In genomic region chr1:80706526-80706925, GRCh38 we compare ENCODE assay signal across 28 cellular contexts.
"Had no signal": no experiment of that assay in that cellular context is flagged by ENCODE, and none has a peak within 500 bp of the region (broad histone marks: within the 10 kb centered on the region; RNA-seq: fewer than 3 reads in every experiment).

No MANE protein-coding gene starts in this region.

- H3K4me1 Mint-ChIP-seq: stimulated activated effector memory CD8-positive, alpha-beta T cell treated with anti-CD3 and anti-CD28 coated beads, Interleukin-12 subunit alpha, Interleukin-12 subunit beta, amount 100 ng/mL, for 72 hours; stimulated activated memory B cell treated with anti-CD40 and anti-IgM and Interleukin-4, amounts not matched to agents 10 μg/mL and 1 μg/mL and 100 μg/mL, for 72 hours; stimulated activated naive B cell treated with anti-CD40 and anti-IgM and Interleukin-4, amounts not matched to agents 10 μg/mL and 1 μg/mL and 100 μg/mL, for 72 hours; stimulated activated naive CD8-positive, alpha-beta T cell treated with anti-CD3 and anti-CD28 coated beads, Interleukin-15, amount 100 ng/mL, for 72 hours had no signal

- H3K4me3 Mint-ChIP-seq: stimulated activated effector memory CD8-positive, alpha-beta T cell treated with anti-CD3 and anti-CD28 coated beads, Interleukin-12 subunit alpha, Interleukin-12 subunit beta, amount 100 ng/mL, for 72 hours; stimulated activated memory B cell treated with anti-CD40 and anti-IgM and Interleukin-4, amounts not matched to agents 10 μg/mL and 1 μg/mL and 100 μg/mL, for 72 hours; stimulated activated naive B cell treated with anti-CD40 and anti-IgM and Interleukin-4, amounts not matched to agents 10 μg/mL and 1 μg/mL and 100 μg/mL, for 72 hours; stimulated activated naive CD8-positive, alpha-beta T cell treated with anti-CD3 and anti-CD28 coated beads, Interleukin-15, amount 100 ng/mL, for 72 hours; stimulated activated naive CD8-positive, alpha-beta T cell treated with anti-CD3 and anti-CD28 coated beads, Interleukin-15, Interleukin-2, amounts not matched to agents 100 ng/mL and 50 ng/mL, for 24 hours; type B pancreatic cell had no signal

- H3K4me1 ChIP-seq: stomach, suprapubic skin, testis, thyroid gland, tibial artery, tibial nerve, transverse colon, upper lobe of left lung, upper lobe of right lung, uterus, vagina had no signal

- H3K27me3 ChIP-seq: stomach, suprapubic skin, testis, thyroid gland, tibial artery, tibial nerve, transverse colon, upper lobe of left lung, upper lobe of right lung, uterus, vagina had no signal

- H3K9me3 ChIP-seq: stomach, suprapubic skin, testis, thoracic aorta, thyroid gland, tibial artery, tibial nerve, transverse colon, upper lobe of left lung, upper lobe of right lung, uterus, vagina had no signal

- H3K36me3 Mint-ChIP-seq: stimulated activated effector memory CD8-positive, alpha-beta T cell treated with anti-CD3 and anti-CD28 coated beads, Interleukin-12 subunit alpha, Interleukin-12 subunit beta, amount 100 ng/mL, for 72 hours; stimulated activated memory B cell treated with anti-CD40 and anti-IgM and Interleukin-4, amounts not matched to agents 10 μg/mL and 1 μg/mL and 100 μg/mL, for 72 hours; stimulated activated naive B cell treated with anti-CD40 and anti-IgM and Interleukin-4, amounts not matched to agents 10 μg/mL and 1 μg/mL and 100 μg/mL, for 72 hours; type B pancreatic cell had no signal

- H3K4me3 ChIP-seq: stomach, suprapubic skin, testis, thoracic aorta, thyroid gland, tibial artery, tibial nerve, transverse colon, upper lobe of left lung, upper lobe of right lung, uterus, vagina had no signal

- H3K27me3 Mint-ChIP-seq: stimulated activated memory B cell treated with anti-CD40 and anti-IgM and Interleukin-4, amounts not matched to agents 10 μg/mL and 1 μg/mL and 100 μg/mL, for 72 hours; stimulated activated naive B cell treated with anti-CD40 and anti-IgM and Interleukin-4, amounts not matched to agents 10 μg/mL and 1 μg/mL and 100 μg/mL, for 72 hours; stimulated activated naive CD8-positive, alpha-beta T cell treated with anti-CD3 and anti-CD28 coated beads, Interleukin-15, amount 100 ng/mL, for 72 hours; stimulated activated naive CD8-positive, alpha-beta T cell treated with anti-CD3 and anti-CD28 coated beads, Interleukin-15, Interleukin-2, amounts not matched to agents 100 ng/mL and 50 ng/mL, for 24 hours; type B pancreatic cell had no signal

- H3K36me3 ChIP-seq: stomach, suprapubic skin, thoracic aorta, thyroid gland, tibial artery, tibial nerve, transverse colon, upper lobe of left lung, upper lobe of right lung, uterus, vagina had no signal

- H3K27ac ChIP-seq: stomach, suprapubic skin, testis, thoracic aorta, thyroid gland, tibial artery, tibial nerve, transverse colon, upper lobe of left lung, upper lobe of right lung, uterus, vagina had no signal

- H3K9me3 Mint-ChIP-seq: stimulated activated memory B cell treated with anti-CD40 and anti-IgM and Interleukin-4, amounts not matched to agents 10 μg/mL and 1 μg/mL and 100 μg/mL, for 72 hours; type B pancreatic cell had no signal

- H3K27ac Mint-ChIP-seq: stimulated activated effector memory CD8-positive, alpha-beta T cell treated with anti-CD3 and anti-CD28 coated beads, Interleukin-12 subunit alpha, Interleukin-12 subunit beta, amount 100 ng/mL, for 72 hours; stimulated activated memory B cell treated with anti-CD40 and anti-IgM and Interleukin-4, amounts not matched to agents 10 μg/mL and 1 μg/mL and 100 μg/mL, for 72 hours; stimulated activated naive B cell treated with anti-CD40 and anti-IgM and Interleukin-4, amounts not matched to agents 10 μg/mL and 1 μg/mL and 100 μg/mL, for 72 hours; stimulated activated naive CD8-positive, alpha-beta T cell treated with anti-CD3 and anti-CD28 coated beads, Interleukin-15, amount 100 ng/mL, for 72 hours; stimulated activated naive CD8-positive, alpha-beta T cell treated with anti-CD3 and anti-CD28 coated beads, Interleukin-15, Interleukin-2, amounts not matched to agents 100 ng/mL and 50 ng/mL, for 24 hours; type B pancreatic cell had no signal

- DNase-seq: stimulated activated CD4-positive, alpha-beta T cell treated with anti-CD3 and anti-CD28 coated beads, Interleukin-2, amount 100 ng/mL, for 48 hours; stimulated activated CD4-positive, alpha-beta T cell treated with anti-CD3 and anti-CD28 coated beads, Interleukin-4, amount 100 ng/mL, for 1 hour; stimulated activated CD4-positive, alpha-beta T cell treated with anti-CD3 and anti-CD28 coated beads, Interleukin-4, amount 100 ng/mL, for 24 hours; stimulated activated CD4-positive, alpha-beta T cell treated with anti-CD3 and anti-CD28 coated beads, Interleukin-4, amount 100 ng/mL, for 4 hours; stimulated activated CD8-positive, alpha-beta memory T cell treated with anti-CD3 and anti-CD28 coated beads, Interleukin-4, amount 100 ng/mL, for 48 hours; stimulated activated naive B cell treated with anti-CD40 and anti-IgM and Interleukin-4, amounts not matched to agents 10 μg/mL and 1 μg/mL and 100 μg/mL, for 72 hours; stimulated activated naive CD4-positive, alpha-beta T cell; stimulated activated naive CD4-positive, alpha-beta T cell treated with Interleukin-2 at 50 U/mL for 16 hours; stimulated activated naive CD8-positive, alpha-beta T cell treated with anti-CD3 and anti-CD28 coated beads, Interleukin-15, amount 100 ng/mL, for 72 hours; stimulated activated naive CD8-positive, alpha-beta T cell treated with anti-CD3 and anti-CD28 coated beads, Interleukin-15, Interleukin-2, amounts not matched to agents 100 U/mL and 50 U/mL, for 24 hours; stomach; substantia nigra; testis; thyroid gland; tibial artery; transverse colon; trophoblast cell; upper lobe of left lung; upper lobe of right lung; uterus had no signal
